ENCODE assay signal across 15 cellular contexts in genomic region chr9:75231167-75231566, GRCh38.
DNase-seq lines count a peak whose midpoint lies in the region; ATAC-seq and TF ChIP-seq lines count a peak whose summit lies in the region.
"Had no signal": no experiment of that assay in that cellular context is flagged by ENCODE, and none has a peak within 500 bp of the region (broad histone marks: within the 10 kb centered on the region; RNA-seq: fewer than 3 reads in every experiment).

No MANE protein-coding gene starts in this region.

- TF ChIP-seq POLR2A in gastroesophageal sphincter (IDR thresholded peaks at IDR 0.05), result no peak
- TF ChIP-seq POLR2A in prostate gland (IDR thresholded peaks at IDR 0.05), result no peak

- TF ChIP-seq CTCF in gastroesophageal sphincter (IDR thresholded peaks at IDR 0.05), result no peak
- TF ChIP-seq CTCF in prostate gland (IDR thresholded peaks at IDR 0.05), result no peak
- TF ChIP-seq CTCF in type B pancreatic cell (conservative IDR thresholded peaks at IDR 0.05), result no peak
- TF ChIP-seq CTCF in SK-N-SH (IDR thresholded peaks at IDR 0.05), result no peak

- intact Hi-C loops in prostate gland (cut with DNase I), result no loop called here

- H3K9me2 ChIP-seq in SK-N-SH, result no peaks in the 10 kb centered on the region

- H3F3A ChIP-seq in SK-N-SH (replicated peaks; ENCODE audit: insufficient read depth), result no peaks in the 10 kb centered on the region

- ATAC-seq in gastroesophageal sphincter, result no peak
- ATAC-seq: A549 had no signal

- no peaks in the 10 kb centered on the region for H3K36me3 ChIP-seq in gastroesophageal sphincter
- no peaks in the 10 kb centered on the region for H3K36me3 ChIP-seq in prostate gland
- H3K36me3 ChIP-seq in SK-N-SH (replicated peaks in 1 of 2; ENCODE audit: control insufficient read depth in 1 of 2, insufficient read depth in 2 of 2, low read length in 1 of 2), result no peaks in the 10 kb centered on the region

- TF ChIP-seq EP300 in gastroesophageal sphincter (IDR thresholded peaks at IDR 0.05) (no peak), SK-N-SH (IDR thresholded peaks at IDR 0.05; ENCODE audit: borderline replicate concordance in 1 of 2, low read depth in 1 of 2, low read length in 1 of 2) (no peak)

- H3K9ac ChIP-seq in SK-N-SH, result no peak overlapping the region

- peak overlapping the region in 3 of 4 donors; percentile 77 to 89 (median 79) for H3K27ac ChIP-seq in gastroesophageal sphincter
- H3K27ac ChIP-seq in prostate gland, result peak overlapping the region; percentile 84 to 86
- no peak overlapping the region for H3K27ac ChIP-seq in SK-N-SH (ENCODE audit: low read depth in 2 of 2, low read length in 1 of 2)
- H3K27ac ChIP-seq: A549 had no signal

- H3K27ac Mint-ChIP-seq in type B pancreatic cell, result peak overlapping the region; percentile 78
- H3K27ac Mint-ChIP-seq: CD14-positive monocyte, HFFc6 had no signal

- H3K36me3 Mint-ChIP-seq in type B pancreatic cell, result no peaks in the 10 kb centered on the region

- DNase-seq in NCI-H510A treated with DMSO at 0.1 percent for 48 hours (lab: John Stamatoyannopoulos, UW) (peak; percentile 30), NCI-H510A (lab: John Stamatoyannopoulos, UW) (no peak), prostate gland (ENCODE audit: low spot score) (no peak), type B pancreatic cell (ENCODE audit: extremely low spot score, unreplicated experiment) (no peak), SK-N-SH (no peak), activated gamma-delta T cell treated with Interleukin-2 at 50 U/mL for 16 hours (no peak), GM19240 (ENCODE audit: insufficient read length, low spot score) (no peak)
- DNase-seq: Caco-2; CD8-positive, alpha-beta memory T cell; GF-D8; HCEC 1CT; HFFc6 had no signal

- CTCF ChIA-PET in SK-N-SH (lab: Yijun Ruan, JAX), result no interaction called here

- WGBS in gastroesophageal sphincter (ENCODE audit: low coverage in 1 of 2), 2 donors, result 89 to 90% methylated on average over 2 of the region's 2 CpGs
- WGBS in prostate gland, result 39% methylated on average over 2 of the region's 2 CpGs
- WGBS in SK-N-SH (ENCODE audit: low lambda C conversion rate), result 2% methylated on average over 2 of the region's 2 CpGs

- peaks cover 9% of the 10 kb centered on the region for H3K9me3 Mint-ChIP-seq in type B pancreatic cell
- H3K9me3 Mint-ChIP-seq: HFFc6 had no signal

- POLR2A ChIA-PET in SK-N-SH (lab: Yijun Ruan, JAX), result no interaction called here

- H3K4me2 ChIP-seq in SK-N-SH, result no peak overlapping the region
- H3K4me2 ChIP-seq: A549 had no signal

- H3K4me3 ChIP-seq in gastroesophageal sphincter (no peak overlapping the region), prostate gland (no peak overlapping the region), SK-N-SH (ENCODE audit: low read depth in 2 of 2, low read length in 1 of 2) (no peak overlapping the region)
- H3K4me3 ChIP-seq: A549 had no signal

- no peaks in the 10 kb centered on the region for H3K27me3 ChIP-seq in gastroesophageal sphincter
- H3K27me3 ChIP-seq in prostate gland (replicated peaks; ENCODE audit: insufficient read depth), result no peaks in the 10 kb centered on the region
- H3K27me3 ChIP-seq in SK-N-SH (ENCODE audit: insufficient read depth), result no peaks in the 10 kb centered on the region

- H3K9me3 ChIP-seq in gastroesophageal sphincter (peaks cover 0 to 9% (median 0%) of the 10 kb centered on the region in 3 donors), prostate gland (no peaks in the 10 kb centered on the region), SK-N-SH (no peaks in the 10 kb centered on the region)
- H3K9me3 ChIP-seq: A549, Caco-2 had no signal

- no peaks in the 10 kb centered on the region for H3K79me2 ChIP-seq in SK-N-SH (ENCODE audit: insufficient read depth)

- no peaks in the 10 kb centered on the region for H3K4me1 Mint-ChIP-seq in type B pancreatic cell (ENCODE audit: unreplicated experiment)
- H3K4me1 Mint-ChIP-seq: CD8-positive, alpha-beta memory T cell had no signal

- no peak overlapping the region for H3K4me3 Mint-ChIP-seq in type B pancreatic cell
- H3K4me3 Mint-ChIP-seq: CD14-positive monocyte; CD8-positive, alpha-beta memory T cell; HFFc6 had no signal

- no peak overlapping the region for H2AFZ ChIP-seq in SK-N-SH (ENCODE audit: low read depth)

- no peaks in the 10 kb centered on the region for H4K20me1 ChIP-seq in SK-N-SH (ENCODE audit: insufficient read depth)

- H3K27me3 Mint-ChIP-seq in type B pancreatic cell, result no peaks in the 10 kb centered on the region
- H3K27me3 Mint-ChIP-seq: CD8-positive, alpha-beta memory T cell had no signal

- no peak for TF ChIP-seq RAD21 in SK-N-SH (IDR thresholded peaks at IDR 0.05; ENCODE audit: low read length)

- H3K4me1 ChIP-seq in gastroesophageal sphincter (peaks cover 0 to 54% (median 22%) of the 10 kb centered on the region in 3 donors), prostate gland (replicated peaks) (peaks cover 13% of the 10 kb centered on the region), SK-N-SH (ENCODE audit: control insufficient read depth in 1 of 2, insufficient read depth in 2 of 2, low read depth in 1 of 2, low read length in 1 of 2) (no peaks in the 10 kb centered on the region)
- H3K4me1 ChIP-seq: A549, Caco-2 had no signal

TF ChIP-seq in SK-N-SH, 30 proteins besides CTCF, POLR2A, EP300 and RAD21:
- TF ChIP-seq ELF1 (IDR thresholded peaks at IDR 0.05) (no peak), SIN3A (IDR thresholded peaks at IDR 0.05; ENCODE audit: borderline replicate concordance, low read depth, low read length) (no peak), NFIC (IDR thresholded peaks at IDR 0.05; ENCODE audit: borderline replicate concordance) (no peak), FOXJ3 (CRISPR knock-in tag; IDR thresholded peaks at IDR 0.05) (no peak), EZH2phosphoT487 (IDR thresholded peaks at IDR 0.05; ENCODE audit: borderline replicate concordance, low read depth) (no peak), MXI1 (IDR thresholded peaks at IDR 0.05; ENCODE audit: low read depth, low read length) (no peak), USF2 (IDR thresholded peaks at IDR 0.05; ENCODE audit: borderline replicate concordance, low read depth, low read length) (no peak), CHD2 (IDR thresholded peaks at IDR 0.05; ENCODE audit: low read length, partially characterized antibody) (no peak), FOXM1 (IDR thresholded peaks at IDR 0.05; ENCODE audit: low read depth) (no peak), RXRA (IDR thresholded peaks at IDR 0.05; ENCODE audit: borderline replicate concordance, low read depth) (no peak)
- TF ChIP-seq, protein P1, sequence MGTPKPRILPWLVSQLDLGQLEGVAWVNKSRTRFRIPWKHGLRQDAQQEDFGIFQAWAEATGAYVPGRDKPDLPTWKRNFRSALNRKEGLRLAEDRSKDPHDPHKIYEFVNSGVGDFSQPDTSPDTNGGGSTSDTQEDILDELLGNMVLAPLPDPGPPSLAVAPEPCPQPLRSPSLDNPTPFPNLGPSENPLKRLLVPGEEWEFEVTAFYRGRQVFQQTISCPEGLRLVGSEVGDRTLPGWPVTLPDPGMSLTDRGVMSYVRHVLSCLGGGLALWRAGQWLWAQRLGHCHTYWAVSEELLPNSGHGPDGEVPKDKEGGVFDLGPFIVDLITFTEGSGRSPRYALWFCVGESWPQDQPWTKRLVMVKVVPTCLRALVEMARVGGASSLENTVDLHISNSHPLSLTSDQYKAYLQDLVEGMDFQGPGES (IDR thresholded peaks at IDR 0.05; ENCODE audit: low read depth, low read length), result no peak
- TF ChIP-seq, protein P2, sequence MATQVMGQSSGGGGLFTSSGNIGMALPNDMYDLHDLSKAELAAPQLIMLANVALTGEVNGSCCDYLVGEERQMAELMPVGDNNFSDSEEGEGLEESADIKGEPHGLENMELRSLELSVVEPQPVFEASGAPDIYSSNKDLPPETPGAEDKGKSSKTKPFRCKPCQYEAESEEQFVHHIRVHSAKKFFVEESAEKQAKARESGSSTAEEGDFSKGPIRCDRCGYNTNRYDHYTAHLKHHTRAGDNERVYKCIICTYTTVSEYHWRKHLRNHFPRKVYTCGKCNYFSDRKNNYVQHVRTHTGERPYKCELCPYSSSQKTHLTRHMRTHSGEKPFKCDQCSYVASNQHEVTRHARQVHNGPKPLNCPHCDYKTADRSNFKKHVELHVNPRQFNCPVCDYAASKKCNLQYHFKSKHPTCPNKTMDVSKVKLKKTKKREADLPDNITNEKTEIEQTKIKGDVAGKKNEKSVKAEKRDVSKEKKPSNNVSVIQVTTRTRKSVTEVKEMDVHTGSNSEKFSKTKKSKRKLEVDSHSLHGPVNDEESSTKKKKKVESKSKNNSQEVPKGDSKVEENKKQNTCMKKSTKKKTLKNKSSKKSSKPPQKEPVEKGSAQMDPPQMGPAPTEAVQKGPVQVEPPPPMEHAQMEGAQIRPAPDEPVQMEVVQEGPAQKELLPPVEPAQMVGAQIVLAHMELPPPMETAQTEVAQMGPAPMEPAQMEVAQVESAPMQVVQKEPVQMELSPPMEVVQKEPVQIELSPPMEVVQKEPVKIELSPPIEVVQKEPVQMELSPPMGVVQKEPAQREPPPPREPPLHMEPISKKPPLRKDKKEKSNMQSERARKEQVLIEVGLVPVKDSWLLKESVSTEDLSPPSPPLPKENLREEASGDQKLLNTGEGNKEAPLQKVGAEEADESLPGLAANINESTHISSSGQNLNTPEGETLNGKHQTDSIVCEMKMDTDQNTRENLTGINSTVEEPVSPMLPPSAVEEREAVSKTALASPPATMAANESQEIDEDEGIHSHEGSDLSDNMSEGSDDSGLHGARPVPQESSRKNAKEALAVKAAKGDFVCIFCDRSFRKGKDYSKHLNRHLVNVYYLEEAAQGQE (IDR thresholded peaks at IDR 0.05; ENCODE audit: low read depth, low read length), result no peak
- TF ChIP-seq, protein P3, sequence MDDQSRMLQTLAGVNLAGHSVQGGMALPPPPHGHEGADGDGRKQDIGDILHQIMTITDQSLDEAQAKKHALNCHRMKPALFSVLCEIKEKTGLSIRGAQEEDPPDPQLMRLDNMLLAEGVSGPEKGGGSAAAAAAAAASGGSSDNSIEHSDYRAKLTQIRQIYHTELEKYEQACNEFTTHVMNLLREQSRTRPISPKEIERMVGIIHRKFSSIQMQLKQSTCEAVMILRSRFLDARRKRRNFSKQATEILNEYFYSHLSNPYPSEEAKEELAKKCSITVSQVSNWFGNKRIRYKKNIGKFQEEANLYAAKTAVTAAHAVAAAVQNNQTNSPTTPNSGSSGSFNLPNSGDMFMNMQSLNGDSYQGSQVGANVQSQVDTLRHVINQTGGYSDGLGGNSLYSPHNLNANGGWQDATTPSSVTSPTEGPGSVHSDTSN (IDR thresholded peaks at IDR 0.05), result no peak

Comparison
In these comparisons a context has a peak if more than half of its experiments do, and no peak if none do; other contexts are left out.
1. H3K27ac ChIP-seq: peak in gastroesophageal sphincter (3 of 4) and prostate gland (2 of 2); none in SK-N-SH (0 of 2).